8 cellular contexts compared by ENCODE assay signal in the genomic region with DNA sequence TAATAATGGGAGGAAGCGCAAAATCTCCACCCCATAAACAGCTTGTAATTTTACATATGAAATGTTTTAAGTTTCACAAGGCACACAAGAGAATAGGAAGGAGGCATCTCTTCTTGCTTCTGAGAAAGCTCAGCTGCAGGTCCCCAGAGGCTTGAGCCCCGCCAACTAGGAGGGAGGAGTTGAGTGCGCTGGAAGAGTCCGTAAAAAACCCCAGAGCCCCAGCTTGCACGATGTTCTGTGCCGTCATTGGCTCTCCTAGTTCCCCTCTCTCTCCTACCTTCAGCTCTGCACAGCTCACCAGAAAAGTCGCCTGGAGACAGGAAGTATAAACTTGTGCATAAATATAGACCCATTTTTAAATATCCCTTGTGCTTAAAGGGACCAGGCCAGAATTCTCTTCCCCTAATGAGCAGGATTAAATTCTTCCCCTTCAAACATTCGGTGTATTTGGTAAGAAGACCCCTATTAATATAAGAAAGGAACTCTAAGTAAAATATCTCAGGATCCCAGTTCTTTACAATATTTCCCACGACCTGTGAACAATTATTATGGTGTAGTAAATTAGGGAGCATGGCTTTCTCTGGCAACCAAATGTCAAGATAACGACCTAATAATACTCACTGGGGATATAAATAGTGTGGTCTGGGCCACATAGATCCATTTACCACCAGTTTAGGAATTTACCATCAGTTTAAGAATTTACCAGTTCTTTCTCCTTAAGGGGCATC. TPM values are rescaled to one million over a fixed set of nuclear protein-coding genes. Genes with fewer than 3 reads are reported as not detected.
DNase-seq lines count a peak whose midpoint lies in the region; ATAC-seq and TF ChIP-seq lines count a peak whose summit lies in the region.

No MANE protein-coding gene starts in this region.

- peaks cover 42% of the 10 kb centered on the region for H3K4me1 Mint-ChIP-seq in activated T-helper 17 cell treated with anti-CD3 and anti-CD28 coated beads, Interleukin-2, amount 50 U/mL, for 72 hours

- H3K27ac ChIP-seq in cardiac muscle cell: peak overlapping the region; percentile 72

- no peaks in the 10 kb centered on the region for H3K27me3 Mint-ChIP-seq in activated T-helper 17 cell treated with anti-CD3 and anti-CD28 coated beads, Interleukin-2, amount 50 U/mL, for 72 hours

- ATAC-seq in GM18502 (IDR thresholded peaks at IDR 0.05; ENCODE audit: poor library complexity, unreplicated experiment) (peak; percentile 100), HG02610 (IDR thresholded peaks at IDR 0.05; ENCODE audit: unreplicated experiment) (peak; percentile 99)
- ATAC-seq in activated T-helper 17 cell treated with anti-CD3 and anti-CD28 coated beads, Interleukin-2, amount 50 U/mL, for 72 hours (replicated peaks): peak; percentile 98

- no peaks in the 10 kb centered on the region for H3K27me3 ChIP-seq in cardiac muscle cell

- peaks cover 13% of the 10 kb centered on the region for H3K36me3 Mint-ChIP-seq in activated T-helper 17 cell treated with anti-CD3 and anti-CD28 coated beads, Interleukin-2, amount 50 U/mL, for 72 hours (ENCODE audit: low read depth)

- no peaks in the 10 kb centered on the region for H3K36me3 ChIP-seq in cardiac muscle cell

- peaks cover 53% of the 10 kb centered on the region for H3K4me1 ChIP-seq in cardiac muscle cell (ENCODE audit: low read depth)

- no peaks in the 10 kb centered on the region for H3K9me3 Mint-ChIP-seq in activated T-helper 17 cell treated with anti-CD3 and anti-CD28 coated beads, Interleukin-2, amount 50 U/mL, for 72 hours

- H3K4me3 ChIP-seq in cardiac muscle cell: no peak overlapping the region

- H3K4me3 Mint-ChIP-seq in activated T-helper 17 cell treated with anti-CD3 and anti-CD28 coated beads, Interleukin-2, amount 50 U/mL, for 72 hours: peak overlapping the region; percentile 87

- H3K9me3 ChIP-seq in cardiac muscle cell (ENCODE audit: low read depth): no peaks in the 10 kb centered on the region

- no peak for TF ChIP-seq CTCF in cardiac muscle cell (IDR thresholded peaks at IDR 0.05; ENCODE audit: low read depth, low read length)

- DNase-seq in NOMO-1 treated with DMSO at 0.1 percent for 48 hours (lab: John Stamatoyannopoulos, UW; ENCODE audit: unreplicated experiment): peak; percentile 98
- peak; percentile 43 to 91 for DNase-seq in cardiac muscle cell (ENCODE audit: low read depth in 1 of 2, low spot score in 1 of 2)
- DNase-seq in stimulated activated CD4-positive, alpha-beta T cell treated with anti-CD3 and anti-CD28 coated beads, Interleukin-12 subunit alpha, Interleukin-12 subunit beta, amount 100 ng/mL, for 48 hours (ENCODE audit: low read depth in 2 of 3, low spot score in 1 of 3): peak in 2 of 3 donors; percentile 55 to 71
- DNase-seq in NCI-H526 (lab: John Stamatoyannopoulos, UW): no peak
- no peak for DNase-seq in NCI-H1105 treated with DMSO at 0.1 percent for 48 hours (lab: John Stamatoyannopoulos, UW)

- H3K27ac Mint-ChIP-seq in activated T-helper 17 cell treated with anti-CD3 and anti-CD28 coated beads, Interleukin-2, amount 50 U/mL, for 72 hours: peak overlapping the region; percentile 93

RNA-seq across cellular contexts. Expression of a gene that starts 13.7 kb away (rescaled TPM):
- total RNA-seq in activated T-helper 17 cell treated with anti-CD3 and anti-CD28 coated beads, Interleukin-2, amount 50 U/mL, for 72 hours: 10 to 100 TPM; 45.1 to 62.3 TPM
- total RNA-seq in cardiac muscle cell: 15.7 and 23.9 TPM in 2 replicates
- polyA plus RNA-seq in cardiac muscle cell: 51.1 and 54.8 TPM in 2 replicates

Comparison
In these comparisons a context has a peak if more than half of its experiments do, and no peak if none do; other contexts are left out.
1. DNase-seq: peak in NOMO-1 treated with DMSO at 0.1 percent for 48 hours (single experiment), cardiac muscle cell (2 of 2) and stimulated activated CD4-positive, alpha-beta T cell treated with anti-CD3 and anti-CD28 coated beads, Interleukin-12 subunit alpha, Interleukin-12 subunit beta, amount 100 ng/mL, for 48 hours (2 of 3); none in NCI-H526 (0 of 2) and NCI-H1105 treated with DMSO at 0.1 percent for 48 hours (single experiment).
2. Peak in every context shown above with its lines, with median percentiles within 50 percentile points of each other: ATAC-seq.